ENCODE assay signal across 1 cellular context in genomic region chr13:91398413-91399188, GRCh38.
A peak's percentile ranks its signal among the peaks of the same experiment; 100 is the strongest.
TF ChIP-seq lines count a peak whose summit lies in the region.

GPC5 (plus strand) TSS chr13:91398621.

TF ChIP-seq in HEK293, 187 proteins besides CTCF, POLR2A, EP300 and RAD21 (continued from another document):
- TF ChIP-seq PRDM10 (tag by site-specific recombination; IDR thresholded peaks at IDR 0.05): peak; percentile 54
- TF ChIP-seq ZNF174 (tag by site-specific recombination; IDR thresholded peaks at IDR 0.05): no peak
- no peak for TF ChIP-seq ZNF792 (tag by site-specific recombination; IDR thresholded peaks at IDR 0.05)
- peak; percentile 68 for TF ChIP-seq REST (tag by site-specific recombination; IDR thresholded peaks at IDR 0.05)
- 0 out of 2 replicates have a peak, but pooled peaks have one; percentile 6 for TF ChIP-seq EGR2 (tag by site-specific recombination; IDR thresholded peaks at IDR 0.05; ENCODE audit: low read depth)
- TF ChIP-seq OSR2 (tag by site-specific recombination; IDR thresholded peaks at IDR 0.05): 0 out of 2 replicates have a peak, but pooled peaks have one; percentile 39
- TF ChIP-seq FEZF1 (tag by site-specific recombination; IDR thresholded peaks at IDR 0.05): no peak
- peak; percentile 73 for TF ChIP-seq KLF9 (tag by site-specific recombination; IDR thresholded peaks at IDR 0.05; ENCODE audit: low read depth)
- TF ChIP-seq ZBTB44 (tag by site-specific recombination; IDR thresholded peaks at IDR 0.05): peak; percentile 90
- TF ChIP-seq ZNF157 (tag by site-specific recombination; IDR thresholded peaks at IDR 0.05): no peak
- TF ChIP-seq ZNF324 (tag by site-specific recombination; IDR thresholded peaks at IDR 0.05): no peak
- TF ChIP-seq ZFP69B (tag by site-specific recombination; IDR thresholded peaks at IDR 0.05): peak; percentile 40; the same call in 1 of the 2 replicates
- no peak for TF ChIP-seq ZNF610 (tag by site-specific recombination; IDR thresholded peaks at IDR 0.05; ENCODE audit: borderline replicate concordance)
- TF ChIP-seq PBX3 (CRISPR knock-in tag; IDR thresholded peaks at IDR 0.05): no peak
- no peak for TF ChIP-seq ZNF449 (tag by site-specific recombination; IDR thresholded peaks at IDR 0.05)
- no peak for TF ChIP-seq MZF1 (tag by site-specific recombination; IDR thresholded peaks at IDR 0.05; ENCODE audit: borderline replicate concordance)
- TF ChIP-seq RBAK (tag by site-specific recombination; IDR thresholded peaks at IDR 0.05): no peak
- no peak for TF ChIP-seq ZNF146 (tag by site-specific recombination; IDR thresholded peaks at IDR 0.05)
- no peak for TF ChIP-seq KLF1 (tag by site-specific recombination; IDR thresholded peaks at IDR 0.05)
- TF ChIP-seq ZNF391 (tag by site-specific recombination; IDR thresholded peaks at IDR 0.05; ENCODE audit: borderline replicate concordance, low read depth): no peak
- TF ChIP-seq ZNF274 (IDR thresholded peaks at IDR 0.05; ENCODE audit: low read length): no peak
- TF ChIP-seq ZNF274 (tag by site-specific recombination; IDR thresholded peaks at IDR 0.05; ENCODE audit: borderline replicate concordance): no peak
- peak; percentile 42 for TF ChIP-seq ZBTB26 (tag by site-specific recombination; optimal IDR thresholded peaks at IDR 0.05)
- no peak for TF ChIP-seq KLF16 (tag by site-specific recombination; IDR thresholded peaks at IDR 0.05)
- peak; percentile 37; the same call in 1 of the 2 replicates for TF ChIP-seq ZNF335 (tag by site-specific recombination; conservative IDR thresholded peaks at IDR 0.05)
- TF ChIP-seq ZNF580 (tag by site-specific recombination; IDR thresholded peaks at IDR 0.05): no peak
- TF ChIP-seq ZNF704 (tag by site-specific recombination; IDR thresholded peaks at IDR 0.05): no peak
- TF ChIP-seq ZNF488 (tag by site-specific recombination; IDR thresholded peaks at IDR 0.05): no peak
- TF ChIP-seq ZNF843 (tag by site-specific recombination; IDR thresholded peaks at IDR 0.05): no peak
- TF ChIP-seq KLF10 (tag by site-specific recombination; IDR thresholded peaks at IDR 0.05): peak; percentile 36; the same call in 1 of the 2 replicates
- no peak for TF ChIP-seq KLF17 (tag by site-specific recombination; IDR thresholded peaks at IDR 0.05)
- peak; percentile 73 for TF ChIP-seq ZNF341 (tag by site-specific recombination; IDR thresholded peaks at IDR 0.05; ENCODE audit: low read depth)
- TF ChIP-seq ZNF521 (tag by site-specific recombination; IDR thresholded peaks at IDR 0.05): no peak
- TF ChIP-seq ZNF292 (tag by site-specific recombination; IDR thresholded peaks at IDR 0.05; ENCODE audit: borderline replicate concordance, low read depth): no peak
- peak; percentile 53; the same call in 1 of the 2 replicates for TF ChIP-seq SP3 (tag by site-specific recombination; IDR thresholded peaks at IDR 0.05)
- no peak for TF ChIP-seq ZNF548 (tag by site-specific recombination; IDR thresholded peaks at IDR 0.05)
- no peak for TF ChIP-seq ZNF629 (tag by site-specific recombination; IDR thresholded peaks at IDR 0.05)
- TF ChIP-seq SCRT2 (tag by site-specific recombination; IDR thresholded peaks at IDR 0.05): no peak
TF ChIP-seq in HEK293: peak in this region for 16.
